8 cellular contexts compared by ENCODE assay signal in genomic region chr2:197784956-197785941, GRCh38. TPM values are rescaled to one million over a fixed set of nuclear protein-coding genes. Genes with fewer than 3 reads are reported as not detected.
DNase-seq lines count a peak whose midpoint lies in the region; ATAC-seq, FAIRE-seq and TF ChIP-seq lines count a peak whose summit lies in the region.

Gene BOLL (minus strand): TSS chr2:197785319. CDS start chr2:197781850, 3,469 bp downstream.

- no peak for FAIRE-seq in A549 (lab: Jason Lieb, UNC)

- DNase-seq in A549 (ENCODE audit: low read depth in 1 of 2, low spot score in 1 of 2) (no peak), LNCaP clone FGC (ENCODE audit: low read depth) (no peak), endodermal cell (peak; percentile 47), neural progenitor cell (ENCODE audit: low spot score) (no peak), HEK293T (ENCODE audit: extremely low spot score) (no peak)

- H3K9me3 ChIP-seq in A549 (no peaks in the 10 kb centered on the region), endodermal cell (ENCODE audit: control insufficient read depth, low read length) (no peaks in the 10 kb centered on the region), neural progenitor cell (ENCODE audit: low read depth) (no peaks in the 10 kb centered on the region)

- H3K9ac ChIP-seq in endodermal cell (ENCODE audit: extremely low read depth, low read length, poor library complexity, severe bottlenecking) (no peak within 1 kb of the TSS), neural progenitor cell (no peak within 1 kb of the TSS)

- no peak within 1 kb of the TSS for H3K27ac Mint-ChIP-seq in endodermal cell
- H3K27ac Mint-ChIP-seq in neural progenitor cell: no peak within 1 kb of the TSS

- H3K4me1 ChIP-seq in A549 (peaks cover 5% of the 10 kb centered on the region; the same call in 1 of the 3 replicates), endodermal cell (ENCODE audit: control insufficient read depth, insufficient read depth, low read length) (no peaks in the 10 kb centered on the region), neural progenitor cell (no peaks in the 10 kb centered on the region)

- H3K36me3 Mint-ChIP-seq in endodermal cell (ENCODE audit: low read depth) (peaks cover 2% of the 10 kb centered on the region), neural progenitor cell (no peaks in the 10 kb centered on the region)

- H3K9me3 Mint-ChIP-seq in endodermal cell (peaks cover 10% of the 10 kb centered on the region), neural progenitor cell (no peaks in the 10 kb centered on the region)

- no peak for TF ChIP-seq POLR2A in A549 (IDR thresholded peaks at IDR 0.05; ENCODE audit: low read length)
- TF ChIP-seq POLR2A in GM18505 (IDR thresholded peaks at IDR 0.05; ENCODE audit: borderline replicate concordance, extremely low read depth, insufficient read depth, insufficient read length): no peak

- H4K20me1 ChIP-seq in neural progenitor cell (ENCODE audit: low read depth): no peaks in the 10 kb centered on the region

- no peaks in the 10 kb centered on the region for H3F3A ChIP-seq in neural progenitor cell (ENCODE audit: low read depth)

- H3K27me3 Mint-ChIP-seq in endodermal cell (ENCODE audit: insufficient read depth) (peaks cover 56% of the 10 kb centered on the region), neural progenitor cell (ENCODE audit: insufficient read depth, low read depth) (peaks cover 8% of the 10 kb centered on the region)

- peak within 1 kb of the TSS; percentile 43 for H3K4me3 Mint-ChIP-seq in endodermal cell
- H3K4me3 Mint-ChIP-seq in neural progenitor cell: no peak within 1 kb of the TSS

- H3K4me2 ChIP-seq in A549 (peak within 1 kb of the TSS; percentile 95), neural progenitor cell (peak within 1 kb of the TSS; percentile 81)

- H3K27me3 ChIP-seq in endodermal cell (ENCODE audit: control insufficient read depth, insufficient read depth, low read length, poor library complexity, severe bottlenecking) (peaks cover 37% of the 10 kb centered on the region), neural progenitor cell (peaks cover 52% of the 10 kb centered on the region)

- TF ChIP-seq EP300 in A549 (IDR thresholded peaks at IDR 0.05): no peak

- no peak for TF ChIP-seq RAD21 in A549 (conservative IDR thresholded peaks at IDR 0.05 in 1 of 2, IDR thresholded peaks at IDR 0.05 in 1 of 2)

- ATAC-seq in A549 (peak in 1 of 2 experiments; percentile 46; a peak in 3 of 6 replicates), HG03139 (IDR thresholded peaks at IDR 0.05; ENCODE audit: unreplicated experiment) (no peak), HG02798 (IDR thresholded peaks at IDR 0.05; ENCODE audit: poor library complexity, unreplicated experiment) (no peak), GM18505 (IDR thresholded peaks at IDR 0.05; ENCODE audit: unreplicated experiment) (no peak)

- H3K79me2 ChIP-seq in neural progenitor cell (ENCODE audit: low read depth): no peaks in the 10 kb centered on the region

- CTCF ChIA-PET in A549 (lab: Yijun Ruan, JAX): interaction anchor here (1.0 to 1.2 kb wide), 2 partner anchors 78 to 800 kb away, joined by 3 read pairs; no protein-coding TSS in a partner anchor
- CTCF ChIA-PET in HEK293T (lab: Yijun Ruan, JAX): no interaction called here

- TF ChIP-seq CTCF in A549 (IDR thresholded peaks at IDR 0.05) (no peak), LNCaP clone FGC (IDR thresholded peaks at IDR 0.05; ENCODE audit: control insufficient read depth, extremely low read depth, insufficient read depth) (no peak), endodermal cell (conservative IDR thresholded peaks at IDR 0.05) (no peak), neural progenitor cell (IDR thresholded peaks at IDR 0.05) (no peak)

- H3K4me1 Mint-ChIP-seq in endodermal cell (peaks cover 3% of the 10 kb centered on the region), neural progenitor cell (no peaks in the 10 kb centered on the region)

- H3K27ac ChIP-seq in A549 (peak within 1 kb of the TSS in 1 of 2 experiments; percentile 65; a peak in 2 of 6 replicates), endodermal cell (ENCODE audit: low read depth, low read length) (no peak within 1 kb of the TSS), neural progenitor cell (no peak within 1 kb of the TSS)

- POLR2A ChIA-PET in A549 (lab: Yijun Ruan, JAX): no interaction called here
- POLR2A ChIA-PET in HEK293T (lab: Yijun Ruan, JAX): no interaction called here

- H3K36me3 ChIP-seq in endodermal cell (ENCODE audit: control insufficient read depth, insufficient read depth, low read length) (no peaks in the 10 kb centered on the region), neural progenitor cell (no peaks in the 10 kb centered on the region)

- H3K4me3 ChIP-seq in A549 (peak within 1 kb of the TSS; percentile 49), LNCaP clone FGC (ENCODE audit: low read depth, low read length) (peak within 1 kb of the TSS; percentile 23), endodermal cell (ENCODE audit: low read length) (no peak within 1 kb of the TSS), neural progenitor cell (peak within 1 kb of the TSS; percentile 63)

- H2AFZ ChIP-seq in neural progenitor cell (replicated peaks): peak within 1 kb of the TSS; percentile 97

- WGBS in A549 (ENCODE audit: missing lambda C conversion rate): 88% methylated on average over 52 of the region's 80 CpGs
- 92 to 93% methylated on average over 51 to 80 of the region's 80 CpGs for WGBS in endodermal cell (ENCODE audit: insufficient coverage in 1 of 2, insufficient read length in 1 of 2), 2 experiments

TF ChIP-seq in A549, 52 proteins besides CTCF, POLR2A, EP300 and RAD21:
- no peak for TF ChIP-seq HOXB13 (CRISPR knock-in tag; IDR thresholded peaks at IDR 0.05; ENCODE audit: low read depth)

TF ChIP-seq in HEK293T, 16 proteins besides CTCF, POLR2A, EP300 and RAD21:
- TF ChIP-seq FOXA1 (IDR thresholded peaks at IDR 0.05): no peak
TF ChIP-seq in HEK293T: peak in this region for 0.

RNA-seq across cellular contexts. Expression of gene BOLL, which starts in this region (rescaled TPM):
- polyA plus RNA-seq in A549 (2011; rRNA removed) (not detected in 2 replicates), A549 (2017; fragmentation: RNase III; extraction: RNeasy Plus Mini Kit Qiagen cat#74134 plus additional on column Dnase treatment) (0.08 TPM in 1 of 3 replicates, not detected in the others)
- polyA plus RNA-seq in A549 (2012; cell fraction: cytosol; rRNA removed): not detected in 2 replicates
- not detected in 2 replicates for polyA plus RNA-seq in A549 (2012; cell fraction: nucleus; rRNA removed)
- polyA minus RNA-seq in A549 (2011; rRNA and poly(A)+ RNA removed): not detected in 2 replicates
- total RNA-seq in endodermal cell (not detected), neural progenitor cell (ENCODE audit: low replicate concordance) (not detected in 2 replicates)
- not detected for polyA plus RNA-seq in endodermal cell (2013, experiment 1 of 2)
- polyA plus RNA-seq in endodermal cell (2013, experiment 2 of 2): not detected

Comparison
In these comparisons a context has a peak if more than half of its experiments do, and no peak if none do; other contexts are left out.
1. Peak in DNase-seq in endodermal cell; RNA of the gene not detected or under 1 TPM.